ENCODE assay signal across 8 cellular contexts in genomic region chr15:67240235-67241131, GRCh38. TPM values are rescaled to one million over a fixed set of nuclear protein-coding genes. Genes with fewer than 3 reads are reported as not detected.
DNase-seq lines count a peak whose midpoint lies in the region; ATAC-seq and TF ChIP-seq lines count a peak whose summit lies in the region.

No MANE protein-coding gene starts in this region.

- ATAC-seq in HG03280 (IDR thresholded peaks at IDR 0.05; ENCODE audit: unreplicated experiment) (peak; percentile 20), GM21786 (IDR thresholded peaks at IDR 0.05; ENCODE audit: unreplicated experiment) (no peak), GM21619 (IDR thresholded peaks at IDR 0.05; ENCODE audit: unreplicated experiment) (no peak)

- TF ChIP-seq CTCF in Peyer's patch (IDR thresholded peaks at IDR 0.05) (peak in 4 of 6 experiments; percentile 17 to 58 (median 52)), cardiac fibroblast (IDR thresholded peaks at IDR 0.05; ENCODE audit: low read depth, low read length) (peak; percentile 29), progenitor cell of endocrine pancreas (IDR thresholded peaks at IDR 0.05; ENCODE audit: unreplicated experiment) (peak; percentile 29)

- H3K36me3 Mint-ChIP-seq in progenitor cell of endocrine pancreas (ENCODE audit: insufficient read depth) = peaks cover 2% of the 10 kb centered on the region

- peaks cover 14% of the 10 kb centered on the region for H3K4me1 Mint-ChIP-seq in progenitor cell of endocrine pancreas (ENCODE audit: low read depth)

- H3K4me3 ChIP-seq in Peyer's patch (no peak overlapping the region), cardiac fibroblast (replicated peaks in 1 of 2; ENCODE audit: low read depth in 2 of 2, low read length in 2 of 2) (no peak overlapping the region)

- H3K27ac ChIP-seq in Peyer's patch = peak overlapping the region in 1 of 4 donors; percentile 44

- no peak for TF ChIP-seq POLR2A in Peyer's patch (IDR thresholded peaks at IDR 0.05)

- H3K27me3 ChIP-seq in Peyer's patch = no peaks in the 10 kb centered on the region

- H3K9me3 Mint-ChIP-seq in progenitor cell of endocrine pancreas (ENCODE audit: low read depth) = no peaks in the 10 kb centered on the region

- no peaks in the 10 kb centered on the region for H3K27me3 Mint-ChIP-seq in progenitor cell of endocrine pancreas

- peaks cover 0 to 9% (median 0%) of the 10 kb centered on the region in 3 donors for H3K36me3 ChIP-seq in Peyer's patch

- H3K9me3 ChIP-seq in Peyer's patch = no peaks in the 10 kb centered on the region

- DNase-seq in NCI-H510A treated with DMSO at 0.1 percent for 48 hours (lab: John Stamatoyannopoulos, UW) (peak; percentile 29), NCI-H510A (lab: John Stamatoyannopoulos, UW) (no peak), Peyer's patch (peak in 1 of 3 donors; percentile 59), cardiac fibroblast (ENCODE audit: low read depth in 2 of 2) (peak; percentile 6 to 17), progenitor cell of endocrine pancreas (ENCODE audit: low spot score, unreplicated experiment) (no peak)

- H3K4me1 ChIP-seq in Peyer's patch = peaks cover 0 to 7% (median 2%) of the 10 kb centered on the region in 4 donors

- H3K27ac Mint-ChIP-seq in progenitor cell of endocrine pancreas = peak overlapping the region; percentile 48

- no peak overlapping the region for H3K4me3 Mint-ChIP-seq in progenitor cell of endocrine pancreas (ENCODE audit: low read depth)

RNA-seq across cellular contexts. Expression of gene AAGAB, which starts 14.0 kb away (rescaled TPM):
- total RNA-seq in Peyer's patch (10 to 100 TPM; 27.5 to 54.5 (median 42.8) TPM), progenitor cell of endocrine pancreas (60.5 and 60.6 TPM in 2 replicates)

RNA-seq across cellular contexts. Expression of gene IQCH, which starts 14.1 kb away (rescaled TPM):
- total RNA-seq in Peyer's patch (1 to 10 TPM in 1 of 4 donors, under 1 TPM in 3; 0.53 to 1.2 (median 0.88) TPM), progenitor cell of endocrine pancreas (5.2 TPM in 2 replicates)

Comparison
In these comparisons a context has a peak if more than half of its experiments do, and no peak if none do; other contexts are left out.
1. DNase-seq: peak in NCI-H510A treated with DMSO at 0.1 percent for 48 hours (single experiment) and cardiac fibroblast (2 of 2); none in NCI-H510A (single experiment) and progenitor cell of endocrine pancreas (single experiment).
2. Peak in every context shown above with its lines, with median percentiles within 50 percentile points of each other: CTCF ChIP-seq.